8 cellular contexts compared by ENCODE assay signal in the genomic region with DNA sequence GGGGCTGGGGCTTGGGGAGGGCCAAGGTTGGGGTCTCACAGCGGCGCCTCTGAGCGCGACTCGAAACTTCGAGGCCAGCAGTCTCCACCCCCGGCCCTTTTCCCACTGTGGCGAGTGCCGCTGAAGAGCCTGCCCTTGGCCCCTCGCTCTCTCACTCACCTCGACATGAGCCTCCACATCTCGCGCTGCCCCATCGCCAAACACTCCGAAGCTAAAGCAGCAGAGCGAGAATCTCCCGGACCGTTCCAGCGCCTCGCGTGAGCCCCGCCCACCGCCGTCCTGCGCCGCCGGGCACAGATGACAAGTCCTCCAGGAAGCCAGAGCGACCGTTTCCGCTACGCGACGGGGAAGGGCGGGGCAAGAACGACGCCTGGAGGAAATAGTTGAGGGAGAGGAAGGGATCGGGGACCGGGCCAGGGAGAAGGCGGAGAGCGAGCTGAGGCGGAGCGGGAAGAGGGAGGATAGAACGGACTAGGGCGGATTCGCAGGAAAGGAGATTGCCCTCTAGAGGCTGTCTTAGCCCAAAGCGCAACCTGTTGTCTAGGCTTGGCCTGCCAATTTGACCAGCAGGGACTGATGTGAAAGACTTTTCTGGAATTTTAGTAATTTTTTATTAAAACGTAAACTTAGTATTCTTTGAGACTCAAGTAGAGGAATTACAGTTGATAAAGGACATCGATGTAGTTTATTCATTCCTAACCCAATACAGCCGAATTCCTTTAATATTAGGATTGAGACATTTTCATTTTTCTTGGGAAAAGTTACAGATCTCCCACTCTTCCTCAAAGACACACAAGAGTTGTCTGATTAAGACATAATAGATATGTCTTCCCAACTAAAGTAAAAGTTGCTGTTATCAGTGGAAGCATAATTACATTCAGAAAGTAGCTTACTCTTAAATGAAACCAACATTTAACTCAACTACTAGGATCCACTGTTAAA. TPM values are rescaled to one million over a fixed set of nuclear protein-coding genes. Genes with fewer than 3 reads are reported as not detected.
DNase-seq lines count a peak whose midpoint lies in the region; ATAC-seq lines count a peak whose summit lies in the region.

HIBCH (minus strand) TSS at position 270 of the 942 bp plus-strand sequence; CDS start at position 194, 76 bp downstream.

- H3K27ac ChIP-seq in cingulate gyrus (ENCODE audit: low read depth, low read length), result peak within 1 kb of the TSS; percentile 96

- intact Hi-C loops in activated CD4-positive, alpha-beta T cell treated with anti-CD3 and anti-CD28 coated beads for 36 hours (cut with DNase I, micrococcal nuclease), result loop anchor here (1.0 to 10.0 kb wide), 13 partner anchors 23 to 878 kb away; partner anchors contain the start of genes INPP1 (in 2 of the 2), MFSD6 (in 2 of the 2), NEMP2 (in 2 of the 2) and ASNSD1 (in 1 of the 2)

- peaks cover 59% of the 10 kb centered on the region for H3K4me1 Mint-ChIP-seq in activated CD4-positive, alpha-beta T cell treated with anti-CD3 and anti-CD28 coated beads for 36 hours

- peak within 1 kb of the TSS; percentile 93 for H3K27ac Mint-ChIP-seq in activated CD4-positive, alpha-beta T cell treated with anti-CD3 and anti-CD28 coated beads for 36 hours

- no peaks in the 10 kb centered on the region for H3K27me3 Mint-ChIP-seq in activated CD4-positive, alpha-beta T cell treated with anti-CD3 and anti-CD28 coated beads for 36 hours

- POLR2A ChIA-PET in activated CD4-positive, alpha-beta T cell treated with anti-CD3 and anti-CD28 coated beads for 36 hours (lab: Charles Lee), result interaction anchor here (0.6 kb wide), 1 partner anchor 24 kb away, joined by 3 read pairs; no protein-coding TSS in a partner anchor

- CTCF ChIA-PET in activated CD4-positive, alpha-beta T cell treated with anti-CD3 and anti-CD28 coated beads for 36 hours (lab: Charles Lee), result interaction anchor here (0.7 to 2.1 kb wide), 10 partner anchors 10 to 519 kb away, joined by 3 to 8 read pairs (median 3); no protein-coding TSS in a partner anchor

- peak within 1 kb of the TSS; percentile 85 for H3K4me3 Mint-ChIP-seq in activated CD4-positive, alpha-beta T cell treated with anti-CD3 and anti-CD28 coated beads for 36 hours

- peaks cover 12% of the 10 kb centered on the region for H3K36me3 Mint-ChIP-seq in activated CD4-positive, alpha-beta T cell treated with anti-CD3 and anti-CD28 coated beads for 36 hours (ENCODE audit: low read depth)

- peak; percentile 94 for ATAC-seq in GM19035 (IDR thresholded peaks at IDR 0.05; ENCODE audit: unreplicated experiment)
- peak; percentile 90 for ATAC-seq in HG03378 (IDR thresholded peaks at IDR 0.05; ENCODE audit: unreplicated experiment)
- ATAC-seq in activated CD4-positive, alpha-beta T cell treated with anti-CD3 and anti-CD28 coated beads for 36 hours, result peak; percentile 87

- no peaks in the 10 kb centered on the region for H3K9me3 Mint-ChIP-seq in activated CD4-positive, alpha-beta T cell treated with anti-CD3 and anti-CD28 coated beads for 36 hours (ENCODE audit: low read depth)

- DNase-seq in AML-193 (lab: John Stamatoyannopoulos, UW) (peak; percentile 95 to 97), NCI-H460 (ENCODE audit: extremely low read depth, low read depth) (peak; percentile 99), kidney glomerular epithelial cell (lab: John Stamatoyannopoulos, UW) (peak; percentile 99)
- peak; percentile 95 for DNase-seq in activated CD4-positive, alpha-beta T cell treated with anti-CD3 and anti-CD28 coated beads for 36 hours
- DNase-seq in stimulated activated CD4-positive, alpha-beta T cell treated with anti-CD3 and anti-CD28 coated beads, Interleukin-1b, Interleukin-23, amount 100 ng/mL, for 24 hours (ENCODE audit: low read depth in 4 of 4, low spot score in 1 of 4), result peak; percentile 75 to 93 (median 82)

RNA-seq across cellular contexts. Expression of gene HIBCH, which starts in this region (rescaled TPM):
- 10.0 and 12.4 TPM in 2 replicates for total RNA-seq in NCI-H460 (2014; rRNA removed; shearing (Covaris generic))
- 15.9 and 17.7 TPM in 2 replicates for polyA plus RNA-seq in NCI-H460 (2014; cell fraction: nucleus; rRNA removed)
- total RNA-seq in activated CD4-positive, alpha-beta T cell treated with anti-CD3 and anti-CD28 coated beads for 36 hours, result 10 to 100 TPM; 23.1 to 23.7 TPM

Comparison
In these comparisons a context has a peak if more than half of its experiments do, and no peak if none do; other contexts are left out.
1. Peak in every context shown above with its lines: DNase-seq, ATAC-seq and H3K27ac ChIP-seq.